Comparison of ENCODE assay signal across 23 cellular contexts in genomic region chr17:82664701-82665182, GRCh38. TPM values are rescaled to one million over a fixed set of nuclear protein-coding genes. Genes with fewer than 3 reads are reported as not detected.
DNase-seq lines count a peak whose midpoint lies in the region; ATAC-seq, FAIRE-seq and TF ChIP-seq lines count a peak whose summit lies in the region.
"Had no signal": no experiment of that assay in that cellular context is flagged by ENCODE, and none has a peak within 500 bp of the region (broad histone marks: within the 10 kb centered on the region; RNA-seq: fewer than 3 reads in every experiment).

No MANE protein-coding gene starts in this region.

- no peak overlapping the region for H2BK5ac ChIP-seq in IMR-90 (ENCODE audit: low read depth, low read length, poor library complexity, severe bottlenecking)

- no peak overlapping the region for H2AK9ac ChIP-seq in IMR-90 (replicated peaks; ENCODE audit: low read depth, low read length, poor library complexity)

- H3K79me2 ChIP-seq in astrocyte (ENCODE audit: insufficient read depth, low read length), result no peaks in the 10 kb centered on the region

- FAIRE-seq in astrocyte (lab: Jason Lieb, UNC), result no peak
- FAIRE-seq: colon, endometrium, TTC549 had no signal

- H3K4me2 ChIP-seq in IMR-90 (ENCODE audit: low read depth, low read length) (no peak overlapping the region), astrocyte (ENCODE audit: low read length) (peak overlapping the region; percentile 5)

- TF ChIP-seq POLR2A in IMR-90 (IDR thresholded peaks at IDR 0.05; ENCODE audit: low read depth, low read length), result no peak

- H4K91ac ChIP-seq in IMR-90 (ENCODE audit: insufficient read depth, low read depth, low read length), result no peak overlapping the region

- H3K4me3 Mint-ChIP-seq in astrocyte (ENCODE audit: unreplicated experiment), result no peak overlapping the region
- H3K4me3 Mint-ChIP-seq: activated CD4-positive, alpha-beta T cell treated with anti-CD3 and anti-CD28 coated beads for 36 hours; activated naive CD4-positive, alpha-beta T cell treated with anti-CD3 and anti-CD28 coated beads for 36 hours; activated T-cell treated with anti-CD3 and anti-CD28 coated beads, Interleukin-2, amount 50 U/mL, for 4 hours; HFFc6; naive B cell; stimulated activated naive B cell treated with anti-CD40 and anti-IgM and Interleukin-4, amounts not matched to agents 10 μg/mL and 1 μg/mL and 100 μg/mL, for 72 hours had no signal

- H2AFZ ChIP-seq in IMR-90 (replicated peaks; ENCODE audit: low read length, poor library complexity) (peak overlapping the region; percentile 49), astrocyte (ENCODE audit: low read depth, low read length) (no peak overlapping the region)

- H3K27me3 ChIP-seq in IMR-90 (ENCODE audit: control insufficient read depth, insufficient read depth, low read length), result no peaks in the 10 kb centered on the region
- H3K27me3 ChIP-seq in astrocyte (ENCODE audit: insufficient read depth, low read length), result no peaks in the 10 kb centered on the region

- H3K56ac ChIP-seq in IMR-90 (ENCODE audit: extremely low read depth, insufficient read depth, low read length), result no peak overlapping the region

- H3K9me1 ChIP-seq in IMR-90 (ENCODE audit: insufficient read depth, low read length), result peaks cover 6% of the 10 kb centered on the region

- BruUV-seq in IMR-90 (replicated peaks; lab: Mats Ljungman, UMichigan), result no TSS peak

- no peak overlapping the region for H2BK15ac ChIP-seq in IMR-90 (ENCODE audit: low read depth, low read length)

- H3K27me3 Mint-ChIP-seq in astrocyte (ENCODE audit: low read depth, unreplicated experiment), result peaks cover 7% of the 10 kb centered on the region
- H3K27me3 Mint-ChIP-seq: activated CD4-positive, alpha-beta T cell treated with anti-CD3 and anti-CD28 coated beads for 36 hours; progenitor cell of endocrine pancreas had no signal

- H4K20me1 ChIP-seq in IMR-90 (ENCODE audit: insufficient read depth, low read length) (no peaks in the 10 kb centered on the region), astrocyte (ENCODE audit: insufficient read depth, low read length) (peaks cover 3% of the 10 kb centered on the region)

- in situ Hi-C loops in IMR-90 (cut with MboI; ENCODE audit: low sequenced_read_pairs), result no loop called here

- 32% methylated on average over 4 of the region's 22 CpGs; no CpG with 5 or more reads in 1 of the 2 experiments for WGBS in IMR-90 (ENCODE audit: extremely low coverage in 2 of 2, insufficient read length in 1 of 2), 2 experiments

- H3K9me3 ChIP-seq in IMR-90 (ENCODE audit: control insufficient read depth, insufficient read depth, low read length) (no peaks in the 10 kb centered on the region), astrocyte (ENCODE audit: insufficient read depth, low read depth, low read length) (no peaks in the 10 kb centered on the region)

- peaks cover 16% of the 10 kb centered on the region for H3K36me3 Mint-ChIP-seq in astrocyte (ENCODE audit: low read depth, unreplicated experiment)
- H3K36me3 Mint-ChIP-seq: naive B cell had no signal

- H3K23ac ChIP-seq in IMR-90 (ENCODE audit: low read depth, low read length), result no peak overlapping the region

- CTCF ChIA-PET in IMR-90 (lab: Yijun Ruan, JAX), result no interaction called here

- no peak overlapping the region for H3K18ac ChIP-seq in IMR-90 (ENCODE audit: low read depth, low read length)

- H3K79me1 ChIP-seq in IMR-90 (ENCODE audit: low read depth in 1 of 2, low read length in 2 of 2), result peaks cover 0 to 5% of the 10 kb centered on the region in 2 experiments; a peak in 2 of 4 replicates

- no peak overlapping the region for H3K9ac ChIP-seq in IMR-90 (ENCODE audit: low read depth, low read length)
- no peak overlapping the region for H3K9ac ChIP-seq in astrocyte (ENCODE audit: low read length)

- H3K14ac ChIP-seq in IMR-90 (replicated peaks; ENCODE audit: low read depth, low read length), result no peak overlapping the region

- H3K4me3 ChIP-seq in IMR-90 (ENCODE audit: insufficient read depth, low read depth, low read length) (no peak overlapping the region), astrocyte (ENCODE audit: insufficient read depth, low read depth, low read length) (no peak overlapping the region)

- dilution Hi-C loops in IMR-90 (cut with HindIII; ENCODE audit: low sequenced_read_pairs, unreplicated experiment), result no loop called here

- TF ChIP-seq RAD21 in IMR-90 (IDR thresholded peaks at IDR 0.05; ENCODE audit: low read length), result no peak

- H3K27ac Mint-ChIP-seq in astrocyte (ENCODE audit: unreplicated experiment), result no peak overlapping the region
- H3K27ac Mint-ChIP-seq: activated CD4-positive, alpha-beta T cell treated with anti-CD3 and anti-CD28 coated beads for 36 hours; activated naive CD4-positive, alpha-beta T cell treated with anti-CD3 and anti-CD28 coated beads for 36 hours; HFFc6; progenitor cell of endocrine pancreas; stimulated activated naive B cell treated with anti-CD40 and anti-IgM and Interleukin-4, amounts not matched to agents 10 μg/mL and 1 μg/mL and 100 μg/mL, for 72 hours had no signal

- H2BK120ac ChIP-seq in IMR-90 (ENCODE audit: low read depth, low read length), result no peak overlapping the region

- H3K36me3 ChIP-seq in IMR-90 (ENCODE audit: control insufficient read depth, insufficient read depth, low read length) (no peaks in the 10 kb centered on the region; the same call in 1 of the 2 replicates), astrocyte (ENCODE audit: insufficient read depth, low read length) (no peaks in the 10 kb centered on the region)

- POLR2A ChIA-PET in IMR-90 (lab: Charles Lee; ENCODE audit: unreplicated experiment), result no interaction called here

- no peak for TF ChIP-seq CTCF in IMR-90 (conservative IDR thresholded peaks at IDR 0.05; ENCODE audit: low read depth, low read length)
- no peak for TF ChIP-seq CTCF in astrocyte (IDR thresholded peaks at IDR 0.05; ENCODE audit: insufficient read depth, low read depth, low read length)

- intact Hi-C loops in IMR-90 (cut with micrococcal nuclease), result no loop called here

- DNase-seq in IMR-90, result no peak
- no peak for DNase-seq in astrocyte (ENCODE audit: low read depth)
- DNase-seq in left kidney (ENCODE audit: low read depth, low spot score), result peak; percentile 89
- DNase-seq in retina, result peak; percentile 76
- DNase-seq in EL, result no peak
- DNase-seq: activated CD4-positive, alpha-beta T cell treated with anti-CD3 and anti-CD28 coated beads for 36 hours; activated naive CD4-positive, alpha-beta T cell treated with anti-CD3 and anti-CD28 coated beads for 36 hours; activated T-cell treated with anti-CD3 and anti-CD28 coated beads, Interleukin-2, amount 50 U/mL, for 4 hours; DMS53; HFFc6; Karpas-422; left colon; naive B cell; NCI-H187 treated with DMSO at 0.1 percent for 48 hours; NCI-H446; stimulated activated CD4-positive, alpha-beta T cell treated with anti-CD3 and anti-CD28 coated beads, Interleukin-2, amount 100 ng/mL, for 24 hours; stimulated activated naive B cell treated with anti-CD40 and anti-IgM and Interleukin-4, amounts not matched to agents 10 μg/mL and 1 μg/mL and 100 μg/mL, for 72 hours had no signal

- H3K27ac ChIP-seq in IMR-90 (ENCODE audit: insufficient read depth, low read length), result no peak overlapping the region
- no peak overlapping the region for H3K27ac ChIP-seq in astrocyte (ENCODE audit: low read depth, low read length)

- H2BK20ac ChIP-seq in IMR-90 (ENCODE audit: low read depth, low read length), result no peak overlapping the region

- no peak overlapping the region for H3K4ac ChIP-seq in IMR-90 (ENCODE audit: low read depth, low read length)

- H3K9me3 Mint-ChIP-seq in astrocyte (ENCODE audit: unreplicated experiment), result no peaks in the 10 kb centered on the region
- H3K9me3 Mint-ChIP-seq: activated naive CD4-positive, alpha-beta T cell treated with anti-CD3 and anti-CD28 coated beads for 36 hours; activated T-cell treated with anti-CD3 and anti-CD28 coated beads, Interleukin-2, amount 50 U/mL, for 4 hours; naive B cell; stimulated activated naive B cell treated with anti-CD40 and anti-IgM and Interleukin-4, amounts not matched to agents 10 μg/mL and 1 μg/mL and 100 μg/mL, for 72 hours had no signal

- ATAC-seq in IMR-90 (ENCODE audit: low read depth) (no peak), GM21423 (IDR thresholded peaks at IDR 0.05; ENCODE audit: unreplicated experiment) (no peak), HG02588 (IDR thresholded peaks at IDR 0.05; ENCODE audit: unreplicated experiment) (no peak)
- ATAC-seq: activated CD4-positive, alpha-beta T cell treated with anti-CD3 and anti-CD28 coated beads for 36 hours; activated T-cell treated with anti-CD3 and anti-CD28 coated beads, Interleukin-2, amount 50 U/mL, for 4 hours; left colon; stimulated activated naive B cell treated with anti-CD40 and anti-IgM and Interleukin-4, amounts not matched to agents 10 μg/mL and 1 μg/mL and 100 μg/mL, for 72 hours had no signal

- H3K4me1 ChIP-seq in IMR-90 (ENCODE audit: control insufficient read depth, insufficient read depth, low read length) (no peaks in the 10 kb centered on the region), astrocyte (ENCODE audit: insufficient read depth, low read length) (no peaks in the 10 kb centered on the region)

- H4K5ac ChIP-seq in IMR-90 (ENCODE audit: low read depth, low read length), result no peak overlapping the region

- peaks cover 6% of the 10 kb centered on the region for H3K4me1 Mint-ChIP-seq in astrocyte (ENCODE audit: low read depth, unreplicated experiment)

- H4K8ac ChIP-seq in IMR-90 (ENCODE audit: low read depth in 2 of 2, low read length in 2 of 2), result no peak overlapping the region

- H2AK5ac ChIP-seq in IMR-90 (ENCODE audit: low read depth, low read length), result no peak overlapping the region

RNA-seq across cellular contexts. Expression of gene WDR45B, which starts 16.5 kb away (rescaled TPM):
- total RNA-seq in IMR-90 (2012; rRNA removed) (65.8 and 98.2 TPM in 2 replicates), astrocyte (74.3 and 75.4 TPM in 2 replicates)
- polyA plus RNA-seq in IMR-90 (2012; rRNA removed), result 99.1 and 110 TPM in 2 replicates
- 56.2 and 79.8 TPM in 2 replicates for polyA plus RNA-seq in IMR-90 (2012; cell fraction: cytosol; rRNA removed)
- 92.4 and 155 TPM in 2 replicates for polyA plus RNA-seq in IMR-90 (2012; cell fraction: nucleus; rRNA removed; ENCODE audit: low replicate concordance)

RNA-seq across cellular contexts. Expression of gene RAB40B, which starts 33.8 kb away (rescaled TPM):
- total RNA-seq in IMR-90 (2012; rRNA removed), result 10.8 and 14.9 TPM in 2 replicates
- 20.0 and 26.1 TPM in 2 replicates for polyA plus RNA-seq in IMR-90 (2012; rRNA removed)
- polyA plus RNA-seq in IMR-90 (2012; cell fraction: cytosol; rRNA removed), result 22.2 and 40.3 TPM in 2 replicates
- 16.9 and 51.7 TPM in 2 replicates for polyA plus RNA-seq in IMR-90 (2012; cell fraction: nucleus; rRNA removed; ENCODE audit: low replicate concordance)
- 15.8 and 17.5 TPM in 2 replicates for total RNA-seq in astrocyte

RNA-seq across cellular contexts. Expression of gene FN3KRP, which starts 51.8 kb away (rescaled TPM):
- 18.6 and 20.6 TPM in 2 replicates for total RNA-seq in IMR-90 (2012; rRNA removed)
- polyA plus RNA-seq in IMR-90 (2012; rRNA removed), result 20.3 and 21.4 TPM in 2 replicates
- polyA plus RNA-seq in IMR-90 (2012; cell fraction: cytosol; rRNA removed), result 15.3 and 16.8 TPM in 2 replicates
- 19.8 and 23.1 TPM in 2 replicates for polyA plus RNA-seq in IMR-90 (2012; cell fraction: nucleus; rRNA removed; ENCODE audit: low replicate concordance)
- total RNA-seq in astrocyte, result 14.8 and 15.4 TPM in 2 replicates

Comparison
In these comparisons a context has a peak if more than half of its experiments do, and no peak if none do; other contexts are left out.
1. DNase-seq: peak in left kidney (single experiment) and retina (single experiment); none in IMR-90 (single experiment), astrocyte (single experiment) and EL (single experiment).